Comparison of ENCODE assay signal across 8 cellular contexts in genomic region chr20:63101781-63102719, GRCh38.
DNase-seq lines count a peak whose midpoint lies in the region; ATAC-seq lines count a peak whose summit lies in the region.

No MANE protein-coding gene starts in this region.

- H3K4me3 ChIP-seq in HUES6 (ENCODE audit: low read depth, low read length) (peak overlapping the region; percentile 76), duodenal mucosa (ENCODE audit: low read depth in 1 of 2, low read length in 2 of 2) (peak overlapping the region; percentile 65 to 75)

- H3K27me3 ChIP-seq in HUES6 (ENCODE audit: control insufficient read depth, insufficient read depth, low read length) (peaks cover 76% of the 10 kb centered on the region), duodenal mucosa (ENCODE audit: control insufficient read depth in 1 of 2, insufficient read depth in 2 of 2, low read length in 2 of 2) (no peaks in the 10 kb centered on the region)

- H3K9me3 ChIP-seq in HUES6 (ENCODE audit: control insufficient read depth, insufficient read depth, low read depth, low read length) (peaks cover 4% of the 10 kb centered on the region), duodenal mucosa (ENCODE audit: control insufficient read depth in 1 of 2, low read length in 2 of 2) (peaks cover 0 to 2% of the 10 kb centered on the region in 2 donors)

- DNase-seq in GM04504 (ENCODE audit: low read depth) (peak; percentile 13), lung microvascular endothelial cell (ENCODE audit: low read depth in 2 of 2) (peak; percentile 38 to 47), SK-N-DZ (ENCODE audit: low spot score) (no peak)
- peak; percentile 55 for DNase-seq in activated CD4-positive, alpha-beta T cell treated with anti-CD3 and anti-CD28 coated beads, Interleukin-2, amount 50 U/mL, for 1 hour
- peak; percentile 45 to 55 (median 45) for DNase-seq in stimulated activated CD4-positive, alpha-beta T cell treated with anti-CD3 and anti-CD28 coated beads, TNF-alpha, amount 100 ng/mL, for 4 hours (ENCODE audit: low read depth in 3 of 3)

- H3K4me1 ChIP-seq in HUES6 (ENCODE audit: control insufficient read depth, insufficient read depth, low read length) (peaks cover 7% of the 10 kb centered on the region), duodenal mucosa (ENCODE audit: control insufficient read depth in 1 of 2, insufficient read depth in 2 of 2, low read length in 2 of 2) (peaks cover 0 to 6% of the 10 kb centered on the region in 2 donors)

- no peak for ATAC-seq in HG03097 (IDR thresholded peaks at IDR 0.05; ENCODE audit: low FRiP score, unreplicated experiment)

- H3K27ac ChIP-seq in HUES6 (ENCODE audit: low read depth, low read length) (no peak overlapping the region), duodenal mucosa (ENCODE audit: low read depth, low read length) (no peak overlapping the region)

- H3K36me3 ChIP-seq in HUES6 (ENCODE audit: control insufficient read depth, insufficient read depth, low read length) = no peaks in the 10 kb centered on the region
- no peaks in the 10 kb centered on the region for H3K36me3 ChIP-seq in duodenal mucosa (ENCODE audit: control insufficient read depth in 1 of 2, insufficient read depth in 2 of 2, low read length in 2 of 2)

- peak overlapping the region; percentile 4 for H3K9ac ChIP-seq in HUES6 (ENCODE audit: low read length)
- peak overlapping the region; percentile 48 for H3K9ac ChIP-seq in duodenal mucosa (ENCODE audit: low read depth in 1 of 2, low read length in 2 of 2)
